1 cellular context compared by ENCODE assay signal in the genomic region with DNA sequence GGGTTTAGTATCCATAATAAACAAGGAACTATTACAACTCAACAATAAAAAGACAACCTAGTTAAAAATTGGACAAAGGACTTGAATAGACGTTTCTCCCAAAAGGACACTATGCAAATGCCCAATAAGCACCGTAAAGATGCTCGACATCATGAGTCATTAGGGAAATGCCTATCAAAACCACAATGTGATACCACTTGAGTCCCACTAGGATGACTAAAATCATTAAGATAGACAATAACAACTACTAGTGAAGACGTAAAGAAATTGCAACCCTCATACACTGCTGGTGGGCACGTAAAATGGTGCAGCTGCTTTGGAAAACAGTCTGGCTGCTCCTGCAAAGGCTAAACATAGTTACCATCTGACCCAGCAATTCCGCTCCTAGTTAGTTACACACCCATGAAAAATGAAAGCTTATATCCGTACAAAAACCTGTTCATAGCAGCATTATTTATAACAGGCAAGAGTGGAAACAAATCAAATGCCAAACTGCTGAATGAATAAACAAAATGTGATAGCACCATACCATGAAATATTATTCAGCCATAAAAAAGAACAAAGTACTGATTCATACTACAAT.
TF ChIP-seq lines count a peak whose summit lies in the region.

No MANE protein-coding gene starts in this region.

TF ChIP-seq in GM12878, 131 proteins besides CTCF, POLR2A, EP300 and RAD21:
- TF ChIP-seq, protein P1, sequence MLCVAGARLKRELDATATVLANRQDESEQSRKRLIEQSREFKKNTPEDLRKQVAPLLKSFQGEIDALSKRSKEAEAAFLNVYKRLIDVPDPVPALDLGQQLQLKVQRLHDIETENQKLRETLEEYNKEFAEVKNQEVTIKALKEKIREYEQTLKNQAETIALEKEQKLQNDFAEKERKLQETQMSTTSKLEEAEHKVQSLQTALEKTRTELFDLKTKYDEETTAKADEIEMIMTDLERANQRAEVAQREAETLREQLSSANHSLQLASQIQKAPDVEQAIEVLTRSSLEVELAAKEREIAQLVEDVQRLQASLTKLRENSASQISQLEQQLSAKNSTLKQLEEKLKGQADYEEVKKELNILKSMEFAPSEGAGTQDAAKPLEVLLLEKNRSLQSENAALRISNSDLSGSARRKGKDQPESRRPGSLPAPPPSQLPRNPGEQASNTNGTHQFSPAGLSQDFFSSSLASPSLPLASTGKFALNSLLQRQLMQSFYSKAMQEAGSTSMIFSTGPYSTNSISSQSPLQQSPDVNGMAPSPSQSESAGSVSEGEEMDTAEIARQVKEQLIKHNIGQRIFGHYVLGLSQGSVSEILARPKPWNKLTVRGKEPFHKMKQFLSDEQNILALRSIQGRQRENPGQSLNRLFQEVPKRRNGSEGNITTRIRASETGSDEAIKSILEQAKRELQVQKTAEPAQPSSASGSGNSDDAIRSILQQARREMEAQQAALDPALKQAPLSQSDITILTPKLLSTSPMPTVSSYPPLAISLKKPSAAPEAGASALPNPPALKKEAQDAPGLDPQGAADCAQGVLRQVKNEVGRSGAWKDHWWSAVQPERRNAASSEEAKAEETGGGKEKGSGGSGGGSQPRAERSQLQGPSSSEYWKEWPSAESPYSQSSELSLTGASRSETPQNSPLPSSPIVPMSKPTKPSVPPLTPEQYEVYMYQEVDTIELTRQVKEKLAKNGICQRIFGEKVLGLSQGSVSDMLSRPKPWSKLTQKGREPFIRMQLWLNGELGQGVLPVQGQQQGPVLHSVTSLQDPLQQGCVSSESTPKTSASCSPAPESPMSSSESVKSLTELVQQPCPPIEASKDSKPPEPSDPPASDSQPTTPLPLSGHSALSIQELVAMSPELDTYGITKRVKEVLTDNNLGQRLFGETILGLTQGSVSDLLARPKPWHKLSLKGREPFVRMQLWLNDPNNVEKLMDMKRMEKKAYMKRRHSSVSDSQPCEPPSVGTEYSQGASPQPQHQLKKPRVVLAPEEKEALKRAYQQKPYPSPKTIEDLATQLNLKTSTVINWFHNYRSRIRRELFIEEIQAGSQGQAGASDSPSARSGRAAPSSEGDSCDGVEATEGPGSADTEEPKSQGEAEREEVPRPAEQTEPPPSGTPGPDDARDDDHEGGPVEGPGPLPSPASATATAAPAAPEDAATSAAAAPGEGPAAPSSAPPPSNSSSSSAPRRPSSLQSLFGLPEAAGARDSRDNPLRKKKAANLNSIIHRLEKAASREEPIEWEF (IDR thresholded peaks at IDR 0.05; ENCODE audit: insufficient replicate concordance, low read depth, low read length), result no peak
